26 cellular contexts compared by ENCODE assay signal in genomic region chr20:5710551-5710950, GRCh38. TPM values are rescaled to one million over a fixed set of nuclear protein-coding genes. Genes with fewer than 3 reads are reported as not detected.
DNase-seq lines count a peak whose midpoint lies in the region; ATAC-seq, FAIRE-seq and TF ChIP-seq lines count a peak whose summit lies in the region.
"Had no signal": no experiment of that assay in that cellular context is flagged by ENCODE, and none has a peak within 500 bp of the region (broad histone marks: within the 10 kb centered on the region; RNA-seq: fewer than 3 reads in every experiment).

No MANE protein-coding gene starts in this region.

- intact Hi-C loops in Right ventricle myocardium superior (cut with DNase I) (no loop called here), right cardiac atrium (cut with DNase I) (no loop called here), HepG2 (cut with micrococcal nuclease; ENCODE audit: unreplicated experiment) (loop anchor here (10.0 kb wide), 1 partner anchor 64 kb away; no protein-coding TSS in a partner anchor), right lobe of liver (cut with DNase I) (no loop called here)

- H4K20me1 ChIP-seq in HepG2 (ENCODE audit: insufficient read depth, low read length) = no peaks in the 10 kb centered on the region
- H4K20me1 ChIP-seq: BLaER1 treated with 17β-estradiol and CSF1 and Interleukin-3, amounts not matched to agents 10 nM and 100 nM had no signal

- in situ Hi-C loops in HepG2 (cut with HindIII; ENCODE audit: extremely low pct_ligation_motif_present, low pct_unique_long_range_greater_than_20kb) = no loop called here

- WGBS in right cardiac atrium = 52% methylated on average over 3 of the region's 3 CpGs
- WGBS in HepG2 (ENCODE audit: low lambda C conversion rate) = 50% methylated on average over 3 of the region's 3 CpGs
- 36% methylated on average over 3 of the region's 3 CpGs for WGBS in right lobe of liver (ENCODE audit: insufficient coverage, low coverage, low lambda C conversion rate, missing lambda C conversion rate)

- H3K4me3 ChIP-seq in right cardiac atrium (ENCODE audit: low read length) = no peak overlapping the region
- H3K4me3 ChIP-seq in HepG2 (replicated peaks in 1 of 3; ENCODE audit: insufficient read depth in 1 of 3, low read depth in 2 of 3, low read length in 3 of 3) = no peak overlapping the region
- no peak overlapping the region for H3K4me3 ChIP-seq in right lobe of liver
- no peak overlapping the region for H3K4me3 ChIP-seq in choroid plexus epithelial cell (ENCODE audit: low read depth, low read length)
- H3K4me3 ChIP-seq: A549; BLaER1 treated with 17β-estradiol and CSF1 and Interleukin-3, amounts not matched to agents 10 nM and 100 nM; GM12878; GM23248 had no signal

- H3K27ac ChIP-seq in right cardiac atrium (ENCODE audit: low read length) (no peak overlapping the region), HepG2 (ENCODE audit: extremely low read length, insufficient read depth, low read length) (no peak overlapping the region), right lobe of liver (no peak overlapping the region)
- H3K27ac ChIP-seq: BLaER1 treated with 17β-estradiol and CSF1 and Interleukin-3, amounts not matched to agents 10 nM and 100 nM; GM23248 had no signal

- POLR2A ChIA-PET in HepG2 (lab: Yijun Ruan, JAX) = no interaction called here

- H3K27me3 ChIP-seq in right cardiac atrium (ENCODE audit: control insufficient read depth, insufficient read depth) = no peaks in the 10 kb centered on the region
- H3K27me3 ChIP-seq in HepG2 (ENCODE audit: control insufficient read depth in 1 of 2, insufficient read depth in 2 of 2, low read length in 2 of 2) = no peaks in the 10 kb centered on the region
- H3K27me3 ChIP-seq in right lobe of liver = no peaks in the 10 kb centered on the region
- H3K27me3 ChIP-seq: BLaER1 treated with 17β-estradiol and CSF1 and Interleukin-3, amounts not matched to agents 10 nM and 100 nM had no signal

- no peak overlapping the region for H3K4me2 ChIP-seq in HepG2 (ENCODE audit: low read depth, low read length)
- H3K4me2 ChIP-seq: A549; BLaER1 treated with 17β-estradiol and CSF1 and Interleukin-3, amounts not matched to agents 10 nM and 100 nM had no signal

- H3K79me2 ChIP-seq in HepG2 (ENCODE audit: insufficient read depth, low read length) = no peaks in the 10 kb centered on the region

- TF ChIP-seq EP300 in HepG2 (IDR thresholded peaks at IDR 0.05; ENCODE audit: low read depth in 2 of 2, low read length in 2 of 2) = no peak
- no peak for TF ChIP-seq EP300 in HepG2 (CRISPR knock-in tag; IDR thresholded peaks at IDR 0.05; ENCODE audit: borderline replicate concordance)

- H3K9me3 ChIP-seq in right cardiac atrium (ENCODE audit: control insufficient read depth, low read length) = peaks cover 2% of the 10 kb centered on the region
- no peaks in the 10 kb centered on the region for H3K9me3 ChIP-seq in HepG2 (ENCODE audit: low read length)
- no peaks in the 10 kb centered on the region for H3K9me3 ChIP-seq in right lobe of liver
- H3K9me3 ChIP-seq: BE2C had no signal

- H3K9ac ChIP-seq in HepG2 (ENCODE audit: insufficient read depth, low read depth, low read length) = no peak overlapping the region
- H3K9ac ChIP-seq: BLaER1 treated with 17β-estradiol and CSF1 and Interleukin-3, amounts not matched to agents 10 nM and 100 nM; GM23248 had no signal

- DNase-seq in Right ventricle myocardium superior (no peak), right cardiac atrium (no peak), HepG2 (ENCODE audit: low spot score) (no peak), right lobe of liver (no peak), choroid plexus epithelial cell (ENCODE audit: low read depth) (peak; percentile 23), NCI-H69 (lab: John Stamatoyannopoulos, UW) (no peak)
- DNase-seq: 8988T; ACHN; AML-193; BE2C; CD4-positive, alpha-beta T cell; CD8-positive, alpha-beta memory T cell; DMS 273 treated with DMSO at 0.1 percent for 48 hours; DMS79; EL; GDM1; GM23248; H7; HCEC 1CT had no signal

- CTCF ChIA-PET in HepG2 (lab: Yijun Ruan, JAX; ENCODE audit: low intra/inter-chr PET ratio, low total read pairs) = no interaction called here

- no peak for TF ChIP-seq CTCF in HepG2 (CRISPR knock-in tag; IDR thresholded peaks at IDR 0.05)
- TF ChIP-seq CTCF in right lobe of liver (IDR thresholded peaks at IDR 0.05) = no peak
- TF ChIP-seq CTCF in choroid plexus epithelial cell (conservative IDR thresholded peaks at IDR 0.05; ENCODE audit: low read depth, low read length) = no peak

- peak; percentile 51 for ATAC-seq in Right ventricle myocardium superior (ENCODE audit: poor library complexity)
- ATAC-seq in right cardiac atrium = no peak
- ATAC-seq in HepG2 = no peak
- ATAC-seq in right lobe of liver = no peak
- no peak for ATAC-seq in HG02610 (IDR thresholded peaks at IDR 0.05; ENCODE audit: unreplicated experiment)
- ATAC-seq: A549, GM12878 had no signal

- no TSS peak for BruUV-seq in HepG2 (replicated peaks; lab: Mats Ljungman, UMichigan)

- no peaks in the 10 kb centered on the region for H3K4me1 ChIP-seq in right cardiac atrium (ENCODE audit: control insufficient read depth, insufficient read depth, low read length)
- peaks cover 36% of the 10 kb centered on the region for H3K4me1 ChIP-seq in HepG2 (ENCODE audit: insufficient read depth, low read length)
- H3K4me1 ChIP-seq in right lobe of liver = no peaks in the 10 kb centered on the region
- H3K4me1 ChIP-seq: BE2C had no signal

- no peak overlapping the region for H2AFZ ChIP-seq in HepG2 (ENCODE audit: low read length)
- H2AFZ ChIP-seq: GM23248 had no signal

- H3K36me3 ChIP-seq in HepG2 (replicated peaks in 1 of 2; ENCODE audit: control insufficient read depth in 1 of 2, insufficient read depth in 2 of 2, low read length in 2 of 2) (no peaks in the 10 kb centered on the region), right lobe of liver (no peaks in the 10 kb centered on the region)
- H3K36me3 ChIP-seq: BE2C; BLaER1 treated with 17β-estradiol and CSF1 and Interleukin-3, amounts not matched to agents 10 nM and 100 nM had no signal

- FAIRE-seq in HepG2 (lab: Jason Lieb, UNC) = no peak
- FAIRE-seq: D721Med, GM12878, GM19239, H1 had no signal

- TF ChIP-seq POLR2A in HepG2 (IDR thresholded peaks at IDR 0.05; ENCODE audit: insufficient read depth in 1 of 2, low read depth in 2 of 2, low read length in 2 of 2) = no peak
- no peak for TF ChIP-seq POLR2A in right lobe of liver (IDR thresholded peaks at IDR 0.05)

- TF ChIP-seq RAD21 in HepG2 (CRISPR knock-in tag; IDR thresholded peaks at IDR 0.05) = no peak

TF ChIP-seq in HepG2, 621 proteins besides CTCF, POLR2A, EP300 and RAD21:
- TF ChIP-seq MAFK (conservative IDR thresholded peaks at IDR 0.05 in 1 of 2, IDR thresholded peaks at IDR 0.05 in 1 of 2; ENCODE audit: low read length in 2 of 2) (0 out of 4 replicates have a peak, but pooled peaks have one; percentile 11 to 32), ZNF446 (CRISPR knock-in tag; IDR thresholded peaks at IDR 0.05) (no peak), ZBTB1 (CRISPR knock-in tag; IDR thresholded peaks at IDR 0.05; ENCODE audit: borderline replicate concordance) (no peak)

RNA-seq across cellular contexts. Expression of gene SHLD1, which starts 39.6 kb away (rescaled TPM):
- 7.4 TPM for total RNA-seq in Right ventricle myocardium superior
- total RNA-seq in right cardiac atrium = 10 to 100 TPM in 3 of 4 donors, 1 to 10 TPM in 1; 8.4 to 13.6 (median 11.9) TPM
- polyA plus RNA-seq in right cardiac atrium = 13.7 TPM
- 8.9 and 11.3 TPM in 2 replicates for total RNA-seq in HepG2 (2016; rRNA removed; fragmentation: Illumina TruSeq; extraction: Trizol)
- total RNA-seq in HepG2 (2016; cell fraction: cytosol; rRNA removed; fragmentation: Illumina TruSeq; extraction: Trizol; ENCODE audit: low read depth) = 4.2 and 5.0 TPM in 2 replicates
- total RNA-seq in HepG2 (2016; cell fraction: insoluble cytoplasmic fraction; rRNA removed; fragmentation: Illumina TruSeq; extraction: Trizol) = 7.4 and 10.6 TPM in 2 replicates
- total RNA-seq in HepG2 (2016; cell fraction: membrane; rRNA removed; fragmentation: Illumina TruSeq; extraction: Trizol) = 4.7 and 6.6 TPM in 2 replicates
- 5.9 and 8.2 TPM in 2 replicates for total RNA-seq in HepG2 (2016; cell fraction: nucleus; rRNA removed; fragmentation: Illumina TruSeq; extraction: Trizol)
- polyA plus RNA-seq in HepG2 (2011; rRNA removed) = 10.0 and 11.4 TPM in 2 replicates
- polyA plus RNA-seq in HepG2 (2011; cell fraction: cytosol; rRNA removed) = 10.9 and 12.3 TPM in 2 replicates
- polyA plus RNA-seq in HepG2 (2011; cell fraction: nucleus; rRNA removed) = 3.6 and 4.4 TPM in 2 replicates
- 6.9 and 10.2 TPM in 2 replicates for polyA plus RNA-seq in HepG2 (2012)
- polyA plus RNA-seq in HepG2 (2016; cell fraction: cytosol; fragmentation: Illumina TruSeq; extraction: Trizol; ENCODE audit: low read depth) = 3.7 and 4.1 TPM in 2 replicates
- 14.4 and 15.1 TPM in 2 replicates for polyA plus RNA-seq in HepG2 (2016; cell fraction: insoluble cytoplasmic fraction; fragmentation: Illumina TruSeq; extraction: Trizol; ENCODE audit: low read depth)
- 6.3 and 6.6 TPM in 2 replicates for polyA plus RNA-seq in HepG2 (2016; cell fraction: membrane; fragmentation: Illumina TruSeq; extraction: Trizol; ENCODE audit: low read depth)
- polyA plus RNA-seq in HepG2 (2016; cell fraction: nucleus; fragmentation: Illumina TruSeq; extraction: Trizol; ENCODE audit: insufficient read depth, low read depth) = 6.6 and 9.9 TPM in 2 replicates
- 0.94 and 8.3 TPM in 2 replicates for polyA minus RNA-seq in HepG2 (2011; rRNA and poly(A)+ RNA removed; ENCODE audit: low replicate concordance)
- 3.9 and 4.2 TPM in 2 replicates for polyA minus RNA-seq in HepG2 (2011; cell fraction: cytosol; rRNA and poly(A)+ RNA removed)
- polyA minus RNA-seq in HepG2 (2011; cell fraction: nucleus; rRNA and poly(A)+ RNA removed) = 15.9 and 20.3 TPM in 2 replicates
- total RNA-seq in right lobe of liver = 1 to 10 TPM in 3 of 6 experiments, under 1 TPM in 2, not detected in 1; 0.69 to 1.9 (median 1.4) TPM
